ENCODE assay signal across 1 cellular context in genomic region chr17:37710344-37710886, GRCh38.
TF ChIP-seq lines count a peak whose summit lies in the region.

No MANE protein-coding gene starts in this region.

TF ChIP-seq in HepG2, 621 proteins besides CTCF, POLR2A, EP300 and RAD21 (continued from another document and continues in another):
- TF ChIP-seq PRDM10 (CRISPR knock-in tag; IDR thresholded peaks at IDR 0.05; ENCODE audit: low read depth) (0 out of 2 replicates have a peak, but pooled peaks have one; percentile 29), ZNF260 (CRISPR knock-in tag; IDR thresholded peaks at IDR 0.05; ENCODE audit: borderline replicate concordance, low read depth) (no peak), ZNF124 (CRISPR knock-in tag; IDR thresholded peaks at IDR 0.05) (no peak), ZNF691 (CRISPR knock-in tag; IDR thresholded peaks at IDR 0.05; ENCODE audit: borderline replicate concordance, low read depth) (no peak), HNF4G (IDR thresholded peaks at IDR 0.05; ENCODE audit: borderline replicate concordance, low read depth, low read length) (peak; percentile 10; the same call in 1 of the 2 replicates), HNF4G (CRISPR knock-in tag; IDR thresholded peaks at IDR 0.05; ENCODE audit: borderline replicate concordance, low read depth) (0 out of 2 replicates have a peak, but pooled peaks have one; percentile 8), ZFP82 (CRISPR knock-in tag; IDR thresholded peaks at IDR 0.05; ENCODE audit: borderline replicate concordance) (no peak), BRCA1 (CRISPR knock-in tag; IDR thresholded peaks at IDR 0.05) (no peak), ZNF530 (CRISPR knock-in tag; IDR thresholded peaks at IDR 0.05; ENCODE audit: low read depth) (no peak), ZNF430 (CRISPR knock-in tag; IDR thresholded peaks at IDR 0.05) (no peak), SIX4 (CRISPR knock-in tag; IDR thresholded peaks at IDR 0.05) (no peak), ZNF121 (CRISPR knock-in tag; IDR thresholded peaks at IDR 0.05) (no peak), SETDB1 (CRISPR knock-in tag; IDR thresholded peaks at IDR 0.05; ENCODE audit: borderline replicate concordance) (no peak), HMGXB3 (CRISPR knock-in tag; IDR thresholded peaks at IDR 0.05; ENCODE audit: borderline replicate concordance) (no peak), ZNF576 (CRISPR knock-in tag; IDR thresholded peaks at IDR 0.05) (no peak), HDAC6 (IDR thresholded peaks at IDR 0.05; ENCODE audit: low read depth, low read length) (no peak), PHF8 (CRISPR knock-in tag; IDR thresholded peaks at IDR 0.05) (no peak), ETV6 (CRISPR knock-in tag; conservative IDR thresholded peaks at IDR 0.05) (no peak), KAT2B (IDR thresholded peaks at IDR 0.05; ENCODE audit: borderline replicate concordance, low read depth, low read length) (no peak), YEATS2 (CRISPR knock-in tag; IDR thresholded peaks at IDR 0.05; ENCODE audit: borderline replicate concordance) (no peak; the same call in 1 of the 2 replicates), ZNF30 (CRISPR knock-in tag; IDR thresholded peaks at IDR 0.05) (no peak), CC2D1A (CRISPR knock-in tag; IDR thresholded peaks at IDR 0.05) (no peak), ZNF280B (CRISPR knock-in tag; IDR thresholded peaks at IDR 0.05; ENCODE audit: borderline replicate concordance) (no peak), MBD4 (IDR thresholded peaks at IDR 0.05; ENCODE audit: borderline replicate concordance, low read length) (no peak), ZNF670 (CRISPR knock-in tag; IDR thresholded peaks at IDR 0.05; ENCODE audit: borderline replicate concordance) (no peak), CBX1 (IDR thresholded peaks at IDR 0.05; ENCODE audit: low read depth) (no peak), REPIN1 (CRISPR knock-in tag; IDR thresholded peaks at IDR 0.05; ENCODE audit: borderline replicate concordance, low read depth) (no peak), ZNF496 (CRISPR knock-in tag; IDR thresholded peaks at IDR 0.05; ENCODE audit: insufficient replicate concordance) (no peak)
- TF ChIP-seq, protein P1, sequence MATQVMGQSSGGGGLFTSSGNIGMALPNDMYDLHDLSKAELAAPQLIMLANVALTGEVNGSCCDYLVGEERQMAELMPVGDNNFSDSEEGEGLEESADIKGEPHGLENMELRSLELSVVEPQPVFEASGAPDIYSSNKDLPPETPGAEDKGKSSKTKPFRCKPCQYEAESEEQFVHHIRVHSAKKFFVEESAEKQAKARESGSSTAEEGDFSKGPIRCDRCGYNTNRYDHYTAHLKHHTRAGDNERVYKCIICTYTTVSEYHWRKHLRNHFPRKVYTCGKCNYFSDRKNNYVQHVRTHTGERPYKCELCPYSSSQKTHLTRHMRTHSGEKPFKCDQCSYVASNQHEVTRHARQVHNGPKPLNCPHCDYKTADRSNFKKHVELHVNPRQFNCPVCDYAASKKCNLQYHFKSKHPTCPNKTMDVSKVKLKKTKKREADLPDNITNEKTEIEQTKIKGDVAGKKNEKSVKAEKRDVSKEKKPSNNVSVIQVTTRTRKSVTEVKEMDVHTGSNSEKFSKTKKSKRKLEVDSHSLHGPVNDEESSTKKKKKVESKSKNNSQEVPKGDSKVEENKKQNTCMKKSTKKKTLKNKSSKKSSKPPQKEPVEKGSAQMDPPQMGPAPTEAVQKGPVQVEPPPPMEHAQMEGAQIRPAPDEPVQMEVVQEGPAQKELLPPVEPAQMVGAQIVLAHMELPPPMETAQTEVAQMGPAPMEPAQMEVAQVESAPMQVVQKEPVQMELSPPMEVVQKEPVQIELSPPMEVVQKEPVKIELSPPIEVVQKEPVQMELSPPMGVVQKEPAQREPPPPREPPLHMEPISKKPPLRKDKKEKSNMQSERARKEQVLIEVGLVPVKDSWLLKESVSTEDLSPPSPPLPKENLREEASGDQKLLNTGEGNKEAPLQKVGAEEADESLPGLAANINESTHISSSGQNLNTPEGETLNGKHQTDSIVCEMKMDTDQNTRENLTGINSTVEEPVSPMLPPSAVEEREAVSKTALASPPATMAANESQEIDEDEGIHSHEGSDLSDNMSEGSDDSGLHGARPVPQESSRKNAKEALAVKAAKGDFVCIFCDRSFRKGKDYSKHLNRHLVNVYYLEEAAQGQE (IDR thresholded peaks at IDR 0.05; ENCODE audit: borderline replicate concordance in 1 of 2, low read depth in 1 of 2, low read length in 2 of 2), result no peak
- TF ChIP-seq, protein P2, sequence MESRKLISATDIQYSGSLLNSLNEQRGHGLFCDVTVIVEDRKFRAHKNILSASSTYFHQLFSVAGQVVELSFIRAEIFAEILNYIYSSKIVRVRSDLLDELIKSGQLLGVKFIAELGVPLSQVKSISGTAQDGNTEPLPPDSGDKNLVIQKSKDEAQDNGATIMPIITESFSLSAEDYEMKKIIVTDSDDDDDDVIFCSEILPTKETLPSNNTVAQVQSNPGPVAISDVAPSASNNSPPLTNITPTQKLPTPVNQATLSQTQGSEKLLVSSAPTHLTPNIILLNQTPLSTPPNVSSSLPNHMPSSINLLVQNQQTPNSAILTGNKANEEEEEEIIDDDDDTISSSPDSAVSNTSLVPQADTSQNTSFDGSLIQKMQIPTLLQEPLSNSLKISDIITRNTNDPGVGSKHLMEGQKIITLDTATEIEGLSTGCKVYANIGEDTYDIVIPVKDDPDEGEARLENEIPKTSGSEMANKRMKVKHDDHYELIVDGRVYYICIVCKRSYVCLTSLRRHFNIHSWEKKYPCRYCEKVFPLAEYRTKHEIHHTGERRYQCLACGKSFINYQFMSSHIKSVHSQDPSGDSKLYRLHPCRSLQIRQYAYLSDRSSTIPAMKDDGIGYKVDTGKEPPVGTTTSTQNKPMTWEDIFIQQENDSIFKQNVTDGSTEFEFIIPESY (CRISPR knock-in tag; IDR thresholded peaks at IDR 0.05), result peak; percentile 33; the same call in 1 of the 2 replicates
- TF ChIP-seq, protein P3, sequence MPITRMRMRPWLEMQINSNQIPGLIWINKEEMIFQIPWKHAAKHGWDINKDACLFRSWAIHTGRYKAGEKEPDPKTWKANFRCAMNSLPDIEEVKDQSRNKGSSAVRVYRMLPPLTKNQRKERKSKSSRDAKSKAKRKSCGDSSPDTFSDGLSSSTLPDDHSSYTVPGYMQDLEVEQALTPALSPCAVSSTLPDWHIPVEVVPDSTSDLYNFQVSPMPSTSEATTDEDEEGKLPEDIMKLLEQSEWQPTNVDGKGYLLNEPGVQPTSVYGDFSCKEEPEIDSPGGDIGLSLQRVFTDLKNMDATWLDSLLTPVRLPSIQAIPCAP (CRISPR knock-in tag; IDR thresholded peaks at IDR 0.05; ENCODE audit: low read depth), result no peak
- TF ChIP-seq, protein P4, sequence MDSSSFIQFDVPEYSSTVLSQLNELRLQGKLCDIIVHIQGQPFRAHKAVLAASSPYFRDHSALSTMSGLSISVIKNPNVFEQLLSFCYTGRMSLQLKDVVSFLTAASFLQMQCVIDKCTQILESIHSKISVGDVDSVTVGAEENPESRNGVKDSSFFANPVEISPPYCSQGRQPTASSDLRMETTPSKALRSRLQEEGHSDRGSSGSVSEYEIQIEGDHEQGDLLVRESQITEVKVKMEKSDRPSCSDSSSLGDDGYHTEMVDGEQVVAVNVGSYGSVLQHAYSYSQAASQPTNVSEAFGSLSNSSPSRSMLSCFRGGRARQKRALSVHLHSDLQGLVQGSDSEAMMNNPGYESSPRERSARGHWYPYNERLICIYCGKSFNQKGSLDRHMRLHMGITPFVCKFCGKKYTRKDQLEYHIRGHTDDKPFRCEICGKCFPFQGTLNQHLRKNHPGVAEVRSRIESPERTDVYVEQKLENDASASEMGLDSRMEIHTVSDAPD (CRISPR knock-in tag; IDR thresholded peaks at IDR 0.05), result peak; percentile 98
- TF ChIP-seq, protein P5, sequence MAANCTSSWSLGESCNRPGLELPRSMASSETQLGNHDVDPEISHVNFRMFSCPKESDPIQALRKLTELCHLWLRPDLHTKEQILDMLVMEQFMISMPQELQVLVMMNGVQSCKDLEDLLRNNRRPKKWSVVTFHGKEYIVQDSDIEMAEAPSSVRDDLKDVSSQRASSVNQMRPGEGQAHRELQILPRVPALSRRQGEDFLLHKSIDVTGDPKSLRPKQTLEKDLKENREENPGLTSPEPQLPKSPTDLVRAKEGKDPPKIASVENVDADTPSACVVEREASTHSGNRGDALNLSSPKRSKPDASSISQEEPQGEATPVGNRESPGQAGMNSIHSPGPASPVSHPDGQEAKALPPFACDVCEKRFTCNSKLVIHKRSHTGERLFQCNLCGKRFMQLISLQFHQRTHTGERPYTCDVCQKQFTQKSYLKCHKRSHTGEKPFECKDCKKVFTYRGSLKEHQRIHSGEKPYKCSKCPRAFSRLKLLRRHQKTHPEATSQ (CRISPR knock-in tag; IDR thresholded peaks at IDR 0.05; ENCODE audit: borderline replicate concordance), result no peak
- TF ChIP-seq, protein P6, sequence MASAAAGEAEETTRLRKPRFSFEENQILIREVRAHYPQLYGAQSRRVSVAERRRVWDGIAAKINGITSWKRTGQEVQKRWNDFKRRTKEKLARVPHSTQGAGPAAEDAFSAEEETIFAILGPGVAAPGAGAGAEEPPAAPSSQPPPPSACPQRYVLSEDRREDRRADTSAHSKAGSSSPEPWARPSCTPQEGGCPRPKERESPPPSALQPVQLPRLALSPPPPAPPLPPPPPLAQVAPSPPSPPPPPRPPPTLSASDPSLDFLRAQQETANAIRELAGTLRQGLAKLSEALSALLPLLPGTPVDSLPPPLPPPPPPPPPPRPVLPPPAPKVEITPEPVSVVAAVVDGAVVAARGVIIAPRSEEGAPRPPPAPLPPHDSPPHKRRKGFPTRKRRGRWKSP (CRISPR knock-in tag; IDR thresholded peaks at IDR 0.05), result peak; percentile 93
- TF ChIP-seq, protein P7, sequence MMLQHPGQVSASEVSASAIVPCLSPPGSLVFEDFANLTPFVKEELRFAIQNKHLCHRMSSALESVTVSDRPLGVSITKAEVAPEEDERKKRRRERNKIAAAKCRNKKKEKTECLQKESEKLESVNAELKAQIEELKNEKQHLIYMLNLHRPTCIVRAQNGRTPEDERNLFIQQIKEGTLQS (CRISPR knock-in tag; IDR thresholded peaks at IDR 0.05), result peak; percentile 66; the same call in 1 of the 2 replicates
